11 cellular contexts compared by ENCODE assay signal in the genomic region with DNA sequence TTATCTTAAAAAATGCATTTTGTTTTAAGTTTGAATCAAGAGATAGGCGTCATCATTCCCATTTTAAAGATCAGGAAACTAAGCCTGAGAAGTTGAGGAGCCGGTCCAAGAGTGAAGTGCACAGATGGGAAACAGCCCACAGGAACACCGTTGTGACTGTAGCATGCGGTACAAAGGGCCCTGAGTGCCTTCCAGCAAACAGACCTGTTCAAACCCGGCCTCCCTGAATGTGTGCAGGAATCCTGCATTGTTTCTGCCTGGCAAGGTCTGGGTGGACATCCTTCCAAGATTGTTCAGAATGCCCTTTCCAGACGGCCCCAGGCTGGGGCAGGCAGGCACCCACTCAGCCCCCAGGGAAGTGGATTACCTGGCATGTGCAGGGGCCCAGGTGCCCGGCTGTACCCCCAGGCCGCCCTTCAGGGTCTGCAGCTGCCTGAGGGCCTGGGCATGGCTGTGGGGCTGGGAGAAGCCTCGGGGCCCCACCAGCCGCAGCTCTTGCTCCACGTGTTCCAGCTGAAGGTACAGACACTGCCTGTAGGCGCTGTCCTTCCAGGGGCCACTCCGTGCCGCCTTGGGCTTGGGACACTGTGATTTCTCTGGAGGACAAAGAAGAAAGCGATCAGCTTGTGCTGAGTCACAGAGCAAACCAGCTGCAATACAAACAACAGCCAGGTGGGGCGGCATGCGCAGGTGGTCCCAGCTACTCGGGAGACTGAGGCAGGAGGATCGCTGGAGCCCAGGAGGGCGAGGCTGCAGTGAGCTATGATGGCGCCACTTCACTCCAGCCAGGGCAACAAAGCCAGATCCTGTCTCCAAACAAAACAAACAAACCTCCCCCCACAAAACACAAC. TPM values are rescaled to one million over a fixed set of nuclear protein-coding genes. Genes with fewer than 3 reads are reported as not detected.
DNase-seq lines count a peak whose midpoint lies in the region; ATAC-seq and TF ChIP-seq lines count a peak whose summit lies in the region.
"Had no signal": no experiment of that assay in that cellular context is flagged by ENCODE, and none has a peak within 500 bp of the region (broad histone marks: within the 10 kb centered on the region; RNA-seq: fewer than 3 reads in every experiment).

No MANE protein-coding gene starts in this region.

- TF ChIP-seq CTCF in MCF 10A (IDR thresholded peaks at IDR 0.05; ENCODE audit: unreplicated experiment), result peak; percentile 9
- peak in 1 of 2 donors; percentile 21 for TF ChIP-seq CTCF in mammary epithelial cell (conservative IDR thresholded peaks at IDR 0.05 in 1 of 2, IDR thresholded peaks at IDR 0.05 in 1 of 2; ENCODE audit: extremely low read depth in 1 of 2, insufficient read depth in 1 of 2, low read depth in 1 of 2, low read length in 2 of 2)
- TF ChIP-seq CTCF in NB4 (IDR thresholded peaks at IDR 0.05; ENCODE audit: low read depth, low read length), result peak; percentile 35
- TF ChIP-seq CTCF in endothelial cell (IDR thresholded peaks at IDR 0.05; ENCODE audit: unreplicated experiment), result no peak
- no peak for TF ChIP-seq CTCF in lower leg skin (IDR thresholded peaks at IDR 0.05)

- no peaks in the 10 kb centered on the region for H3K27me3 Mint-ChIP-seq in MCF 10A (ENCODE audit: insufficient read depth, unreplicated experiment)
- peaks cover 3% of the 10 kb centered on the region for H3K27me3 Mint-ChIP-seq in endothelial cell (ENCODE audit: unreplicated experiment)

- whole genome bisulfite sequencing in mammary epithelial cell (ENCODE audit: low coverage, missing lambda C conversion rate), result 58% methylated on average over 20 of the region's 21 CpGs
- WGBS in lower leg skin, 2 donors, result 72 to 74% methylated on average over 18 to 21 of the region's 21 CpGs

- no TSS peak for BruUV-seq in MCF 10A (replicated peaks; lab: Mats Ljungman, UMichigan)
- BruUV-seq in mammary epithelial cell (replicated peaks; lab: Mats Ljungman, UMichigan), result no TSS peak

- H3K79me2 ChIP-seq in mammary epithelial cell (ENCODE audit: insufficient read depth, low read length), result no peaks in the 10 kb centered on the region

- no peaks in the 10 kb centered on the region for H3K27me3 ChIP-seq in mammary epithelial cell (ENCODE audit: insufficient read depth, low read length)

- dilution Hi-C loops in mammary epithelial cell (cut with HindIII; ENCODE audit: low sequenced_read_pairs), result no loop called here

- CTCF ChIA-PET in MCF 10A (lab: Yijun Ruan, JAX) (interaction anchor here (0.6 to 1.5 kb wide), 4 partner anchors 24 to 661 kb away, joined by 3 to 4 read pairs (median 3); no protein-coding TSS in a partner anchor), mammary epithelial cell (lab: Charles Lee; ENCODE audit: low non-redundant PET) (interaction anchor here (0.6 kb wide), 1 partner anchor 58 kb away, joined by 3 read pairs; no protein-coding TSS in a partner anchor)

- no peak overlapping the region for H2AFZ ChIP-seq in mammary epithelial cell (ENCODE audit: low read depth, low read length)

- no peak for ATAC-seq in stimulated activated naive CD8-positive, alpha-beta T cell treated with anti-CD3 and anti-CD28 coated beads, Interleukin-15, Interleukin-2, amounts not matched to agents 100 U/mL and 50 U/mL, for 24 hours
- ATAC-seq in GM18498 (IDR thresholded peaks at IDR 0.05; ENCODE audit: unreplicated experiment), result no peak
- ATAC-seq in HG02840 (IDR thresholded peaks at IDR 0.05; ENCODE audit: low FRiP score, unreplicated experiment), result no peak

- H3K4me3 Mint-ChIP-seq in MCF 10A (ENCODE audit: unreplicated experiment) (no peak overlapping the region), endothelial cell (ENCODE audit: unreplicated experiment) (no peak overlapping the region)
- H3K4me3 Mint-ChIP-seq: CD4-positive, alpha-beta memory T cell had no signal

- no peaks in the 10 kb centered on the region for H3K36me3 ChIP-seq in mammary epithelial cell (ENCODE audit: insufficient read depth, low read length)

- H3K4me1 ChIP-seq in mammary epithelial cell (ENCODE audit: insufficient read depth, low read length), result peaks cover 34% of the 10 kb centered on the region

- intact Hi-C loops in MCF 10A (cut with micrococcal nuclease), result no loop called here
- intact Hi-C loops in mammary epithelial cell (cut with micrococcal nuclease), result no loop called here
- intact Hi-C loops in lower leg skin (cut with DNase I; ENCODE audit: low total_unique reads), result no loop called here

- TF ChIP-seq POLR2A in NB4 (IDR thresholded peaks at IDR 0.05; ENCODE audit: extremely low read depth, insufficient read length) (no peak), lower leg skin (IDR thresholded peaks at IDR 0.05) (no peak)

- H3K36me3 Mint-ChIP-seq in MCF 10A (ENCODE audit: insufficient read depth, unreplicated experiment) (no peaks in the 10 kb centered on the region), endothelial cell (ENCODE audit: low read depth, unreplicated experiment) (peaks cover 5% of the 10 kb centered on the region)
- H3K36me3 Mint-ChIP-seq: CD4-positive, alpha-beta memory T cell had no signal

- no peak overlapping the region for H3K9ac ChIP-seq in mammary epithelial cell (ENCODE audit: insufficient read depth, low read length)

- DNase-seq in MCF 10A (ENCODE audit: unreplicated experiment), result no peak
- no peak for DNase-seq in mammary epithelial cell
- DNase-seq in NB4 (ENCODE audit: low read depth), result peak; percentile 18
- DNase-seq in endothelial cell (ENCODE audit: low spot score), result peak; percentile 16
- peak; percentile 29 for DNase-seq in stimulated activated naive CD8-positive, alpha-beta T cell treated with anti-CD3 and anti-CD28 coated beads, Interleukin-15, Interleukin-2, amounts not matched to agents 100 U/mL and 50 U/mL, for 24 hours
- no peak for DNase-seq in lower leg skin (ENCODE audit: low spot score in 2 of 2)
- DNase-seq: CD4-positive, alpha-beta memory T cell; foreskin melanocyte; NCI-H1105 had no signal

- no peaks in the 10 kb centered on the region for H3K9me3 ChIP-seq in mammary epithelial cell (replicated peaks; ENCODE audit: insufficient read depth, low read length)

- H4K20me1 ChIP-seq in mammary epithelial cell (ENCODE audit: insufficient read depth, low read length), result no peaks in the 10 kb centered on the region

- H3K4me1 Mint-ChIP-seq in MCF 10A (ENCODE audit: insufficient read depth, unreplicated experiment) (peaks cover 5% of the 10 kb centered on the region), endothelial cell (ENCODE audit: unreplicated experiment) (no peaks in the 10 kb centered on the region)
- H3K4me1 Mint-ChIP-seq: CD4-positive, alpha-beta memory T cell had no signal

- H3K4me2 ChIP-seq in mammary epithelial cell (ENCODE audit: insufficient read depth, low read depth, low read length), result no peak overlapping the region

- no peaks in the 10 kb centered on the region for H3K9me3 Mint-ChIP-seq in MCF 10A (ENCODE audit: unreplicated experiment)
- H3K9me3 Mint-ChIP-seq in endothelial cell (ENCODE audit: unreplicated experiment), result no peaks in the 10 kb centered on the region
- H3K9me3 Mint-ChIP-seq: CD4-positive, alpha-beta memory T cell had no signal

- H3K27ac Mint-ChIP-seq in MCF 10A (ENCODE audit: low read depth, unreplicated experiment), result no peak overlapping the region
- H3K27ac Mint-ChIP-seq in endothelial cell (ENCODE audit: unreplicated experiment), result no peak overlapping the region
- H3K27ac Mint-ChIP-seq: CD4-positive, alpha-beta memory T cell had no signal

- no peak overlapping the region for H3K27ac ChIP-seq in mammary epithelial cell (ENCODE audit: insufficient read depth, low read depth, low read length)

- in situ Hi-C loops in mammary epithelial cell (cut with MboI; ENCODE audit: low sequenced_read_pairs in 2 of 2), result no loop called here

- POLR2A ChIA-PET in MCF 10A (lab: Yijun Ruan, JAX), result interaction anchor here (0.7 kb wide), 1 partner anchor 40 kb away, joined by 3 read pairs; no protein-coding TSS in a partner anchor

- H3K4me3 ChIP-seq in mammary epithelial cell (replicated peaks in 1 of 3; ENCODE audit: insufficient read depth in 1 of 3, low read depth in 2 of 3, low read length in 3 of 3) (no peak overlapping the region), NB4 (ENCODE audit: low read depth, low read length) (no peak overlapping the region), lower leg skin (ENCODE audit: low read depth, poor library complexity, severe bottlenecking) (no peak overlapping the region)

RNA-seq across cellular contexts. Expression of a gene that starts 45.0 kb away (rescaled TPM):
- total RNA-seq in MCF 10A (2022) (68.4 and 70.8 TPM in 2 replicates), mammary epithelial cell (10 to 100 TPM; 27.5 to 41.9 TPM), endothelial cell (ENCODE audit: unreplicated experiment) (30.3 TPM), lower leg skin (10 to 100 TPM in 2 of 4 donors, 1 to 10 TPM in 2; 4.8 to 10.6 (median 7.7) TPM)
- polyA plus RNA-seq in mammary epithelial cell, result 28.3 TPM
- polyA minus RNA-seq in mammary epithelial cell, result 14.7 TPM

Comparison
In these comparisons a context has a peak if more than half of its experiments do, and no peak if none do; other contexts are left out.
1. DNase-seq: peak in NB4 (single experiment), endothelial cell (single experiment) and stimulated activated naive CD8-positive, alpha-beta T cell treated with anti-CD3 and anti-CD28 coated beads, Interleukin-15, Interleukin-2, amounts not matched to agents 100 U/mL and 50 U/mL, for 24 hours (single experiment); none in MCF 10A (single experiment), mammary epithelial cell (single experiment) and lower leg skin (0 of 2).
2. CTCF ChIP-seq: peak in MCF 10A (single experiment) and NB4 (single experiment); none in endothelial cell (single experiment) and lower leg skin (0 of 3).